1 cellular context compared by ENCODE assay signal in the genomic region with DNA sequence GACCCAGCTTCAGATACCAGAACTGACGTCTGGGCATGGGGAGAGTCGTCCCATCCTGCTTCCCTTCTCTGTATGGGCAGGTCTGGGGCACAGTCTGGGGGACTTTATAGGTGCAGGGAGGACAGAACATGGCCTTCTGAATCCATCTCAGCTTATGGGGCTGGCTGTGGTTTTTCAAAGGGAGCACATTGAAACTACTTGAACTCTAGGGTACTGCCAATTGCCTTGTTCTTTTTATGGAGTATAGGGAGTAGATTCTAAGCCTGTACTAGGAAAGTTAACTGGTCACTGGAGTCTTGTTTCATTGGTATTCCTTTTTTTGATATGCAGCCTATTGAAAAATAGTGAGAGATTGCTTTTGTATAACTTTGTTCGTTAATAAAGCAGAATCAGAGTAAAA.
TF ChIP-seq lines count a peak whose summit lies in the region.

No MANE protein-coding gene starts in this region.

TF ChIP-seq in SK-N-SH treated with all-trans-retinoic acid at 6 μM for 48 hours, 23 proteins besides CTCF, POLR2A, EP300 and RAD21 (continued from another document):
- TF ChIP-seq SNAI2 (CRISPR knock-in tag; IDR thresholded peaks at IDR 0.05): no peak
- no peak for TF ChIP-seq ZC3H10 (CRISPR knock-in tag; IDR thresholded peaks at IDR 0.05)
- TF ChIP-seq, protein P1, sequence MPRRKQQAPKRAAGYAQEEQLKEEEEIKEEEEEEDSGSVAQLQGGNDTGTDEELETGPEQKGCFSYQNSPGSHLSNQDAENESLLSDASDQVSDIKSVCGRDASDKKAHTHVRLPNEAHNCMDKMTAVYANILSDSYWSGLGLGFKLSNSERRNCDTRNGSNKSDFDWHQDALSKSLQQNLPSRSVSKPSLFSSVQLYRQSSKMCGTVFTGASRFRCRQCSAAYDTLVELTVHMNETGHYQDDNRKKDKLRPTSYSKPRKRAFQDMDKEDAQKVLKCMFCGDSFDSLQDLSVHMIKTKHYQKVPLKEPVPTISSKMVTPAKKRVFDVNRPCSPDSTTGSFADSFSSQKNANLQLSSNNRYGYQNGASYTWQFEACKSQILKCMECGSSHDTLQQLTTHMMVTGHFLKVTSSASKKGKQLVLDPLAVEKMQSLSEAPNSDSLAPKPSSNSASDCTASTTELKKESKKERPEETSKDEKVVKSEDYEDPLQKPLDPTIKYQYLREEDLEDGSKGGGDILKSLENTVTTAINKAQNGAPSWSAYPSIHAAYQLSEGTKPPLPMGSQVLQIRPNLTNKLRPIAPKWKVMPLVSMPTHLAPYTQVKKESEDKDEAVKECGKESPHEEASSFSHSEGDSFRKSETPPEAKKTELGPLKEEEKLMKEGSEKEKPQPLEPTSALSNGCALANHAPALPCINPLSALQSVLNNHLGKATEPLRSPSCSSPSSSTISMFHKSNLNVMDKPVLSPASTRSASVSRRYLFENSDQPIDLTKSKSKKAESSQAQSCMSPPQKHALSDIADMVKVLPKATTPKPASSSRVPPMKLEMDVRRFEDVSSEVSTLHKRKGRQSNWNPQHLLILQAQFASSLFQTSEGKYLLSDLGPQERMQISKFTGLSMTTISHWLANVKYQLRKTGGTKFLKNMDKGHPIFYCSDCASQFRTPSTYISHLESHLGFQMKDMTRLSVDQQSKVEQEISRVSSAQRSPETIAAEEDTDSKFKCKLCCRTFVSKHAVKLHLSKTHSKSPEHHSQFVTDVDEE (CRISPR knock-in tag; IDR thresholded peaks at IDR 0.05): no peak
- TF ChIP-seq, protein P2, sequence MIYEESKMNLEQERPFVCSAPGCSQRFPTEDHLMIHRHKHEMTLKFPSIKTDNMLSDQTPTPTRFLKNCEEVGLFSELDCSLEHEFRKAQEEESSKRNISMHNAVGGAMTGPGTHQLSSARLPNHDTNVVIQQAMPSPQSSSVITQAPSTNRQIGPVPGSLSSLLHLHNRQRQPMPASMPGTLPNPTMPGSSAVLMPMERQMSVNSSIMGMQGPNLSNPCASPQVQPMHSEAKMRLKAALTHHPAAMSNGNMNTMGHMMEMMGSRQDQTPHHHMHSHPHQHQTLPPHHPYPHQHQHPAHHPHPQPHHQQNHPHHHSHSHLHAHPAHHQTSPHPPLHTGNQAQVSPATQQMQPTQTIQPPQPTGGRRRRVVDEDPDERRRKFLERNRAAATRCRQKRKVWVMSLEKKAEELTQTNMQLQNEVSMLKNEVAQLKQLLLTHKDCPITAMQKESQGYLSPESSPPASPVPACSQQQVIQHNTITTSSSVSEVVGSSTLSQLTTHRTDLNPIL (CRISPR knock-in tag; IDR thresholded peaks at IDR 0.05; ENCODE audit: low read depth): no peak
- no peak for TF ChIP-seq PPARA (CRISPR knock-in tag; IDR thresholded peaks at IDR 0.05; ENCODE audit: borderline replicate concordance)
